ENCODE assay signal across 10 cellular contexts in genomic region chr12:124527861-124528561, GRCh38. TPM values are rescaled to one million over a fixed set of nuclear protein-coding genes. Genes with fewer than 3 reads are reported as not detected.
DNase-seq lines count a peak whose midpoint lies in the region; ATAC-seq and TF ChIP-seq lines count a peak whose summit lies in the region.
"Had no signal": no experiment of that assay in that cellular context is flagged by ENCODE, and none has a peak within 500 bp of the region (broad histone marks: within the 10 kb centered on the region; RNA-seq: fewer than 3 reads in every experiment).

No MANE protein-coding gene starts in this region.

- no peak for TF ChIP-seq RAD21 in SK-N-SH (IDR thresholded peaks at IDR 0.05; ENCODE audit: low read length)

- H3K4me3 Mint-ChIP-seq in mesothelial cell of epicardium, result no peak overlapping the region
- H3K4me3 Mint-ChIP-seq: B cell had no signal

- peak overlapping the region; percentile 61 to 95 (median 87) for H3K4me2 ChIP-seq in BLaER1 treated with 17β-estradiol and CSF1 and Interleukin-3, amounts not matched to agents 10 nM and 100 nM
- H3K4me2 ChIP-seq in SK-N-SH, result no peak overlapping the region

- POLR2A ChIA-PET in SK-N-SH (lab: Yijun Ruan, JAX), result no interaction called here

- no peaks in the 10 kb centered on the region for H3K27me3 ChIP-seq in BLaER1 treated with 17β-estradiol and CSF1 and Interleukin-3, amounts not matched to agents 10 nM and 100 nM
- H3K27me3 ChIP-seq in brain microvascular endothelial cell (replicated peaks) (no peaks in the 10 kb centered on the region), SK-N-SH (ENCODE audit: insufficient read depth) (no peaks in the 10 kb centered on the region)
- H3K27me3 ChIP-seq: stomach had no signal

- DNase-seq in NCI-H1417 (lab: John Stamatoyannopoulos, UW) (peak in 2 of 3 experiments; percentile 82 to 84), brain microvascular endothelial cell (no peak), mesothelial cell of epicardium (ENCODE audit: low spot score in 2 of 2, unreplicated experiment in 2 of 2) (no peak), HPDE6-E6E7 (ENCODE audit: extremely low spot score) (no peak), SK-N-SH (no peak)
- DNase-seq: stomach had no signal

- TF ChIP-seq CTCF in brain microvascular endothelial cell (IDR thresholded peaks at IDR 0.05; ENCODE audit: low read depth, low read length, missing control alignments) (peak; percentile 31), mesothelial cell of epicardium (IDR thresholded peaks at IDR 0.05; ENCODE audit: unreplicated experiment) (no peak), SK-N-SH (IDR thresholded peaks at IDR 0.05) (no peak)

- CTCF ChIA-PET in SK-N-SH (lab: Yijun Ruan, JAX), result no interaction called here

- H3K79me2 ChIP-seq in SK-N-SH (ENCODE audit: insufficient read depth), result peaks cover 73% of the 10 kb centered on the region

- H3K9me3 ChIP-seq in BLaER1 treated with 17β-estradiol and CSF1 and Interleukin-3, amounts not matched to agents 10 nM and 100 nM (replicated peaks in 1 of 11), result no peaks in the 10 kb centered on the region
- H3K9me3 ChIP-seq in SK-N-SH, result no peaks in the 10 kb centered on the region
- H3K9me3 ChIP-seq: stomach had no signal

- H3K9ac ChIP-seq in BLaER1 treated with 17β-estradiol and CSF1 and Interleukin-3, amounts not matched to agents 10 nM and 100 nM, result peak overlapping the region in 9 of 11 experiments; percentile 1 to 75 (median 42); a peak in 15 of 22 replicates
- no peak overlapping the region for H3K9ac ChIP-seq in SK-N-SH

- H3K36me3 ChIP-seq in BLaER1 treated with 17β-estradiol and CSF1 and Interleukin-3, amounts not matched to agents 10 nM and 100 nM, result peaks cover 0 to 43% (median 0%) of the 10 kb centered on the region in 11 experiments; a peak in 8 of 22 replicates
- no peaks in the 10 kb centered on the region for H3K36me3 ChIP-seq in brain microvascular endothelial cell (replicated peaks)
- H3K36me3 ChIP-seq in SK-N-SH (replicated peaks in 1 of 2; ENCODE audit: control insufficient read depth in 1 of 2, insufficient read depth in 2 of 2, low read length in 1 of 2), result no peaks in the 10 kb centered on the region

- H3K9me2 ChIP-seq in SK-N-SH, result no peaks in the 10 kb centered on the region

- ATAC-seq in HG03442 (IDR thresholded peaks at IDR 0.05; ENCODE audit: unreplicated experiment), result no peak
- ATAC-seq in GM21723 (IDR thresholded peaks at IDR 0.05; ENCODE audit: unreplicated experiment), result no peak

- H3F3A ChIP-seq in SK-N-SH (replicated peaks; ENCODE audit: insufficient read depth), result no peaks in the 10 kb centered on the region

- H3K4me1 Mint-ChIP-seq in mesothelial cell of epicardium, result peaks cover 37% of the 10 kb centered on the region

- peaks cover 5% of the 10 kb centered on the region for H3K36me3 Mint-ChIP-seq in mesothelial cell of epicardium

- peaks cover 75 to 98% (median 93%) of the 10 kb centered on the region in 10 experiments for H3K4me1 ChIP-seq in BLaER1 treated with 17β-estradiol and CSF1 and Interleukin-3, amounts not matched to agents 10 nM and 100 nM
- H3K4me1 ChIP-seq in SK-N-SH (ENCODE audit: control insufficient read depth in 1 of 2, insufficient read depth in 2 of 2, low read depth in 1 of 2, low read length in 1 of 2), result peaks cover 7 to 64% of the 10 kb centered on the region in 2 experiments

- no peak overlapping the region for H2AFZ ChIP-seq in SK-N-SH (ENCODE audit: low read depth)

- H3K4me3 ChIP-seq in BLaER1 treated with 17β-estradiol and CSF1 and Interleukin-3, amounts not matched to agents 10 nM and 100 nM, result peak overlapping the region in 2 of 10 experiments; percentile 25 to 27; a peak in 2 of 20 replicates
- H3K4me3 ChIP-seq in brain microvascular endothelial cell (ENCODE audit: low read depth, low read length), result no peak overlapping the region
- no peak overlapping the region for H3K4me3 ChIP-seq in SK-N-SH (ENCODE audit: low read depth in 2 of 2, low read length in 1 of 2)
- H3K4me3 ChIP-seq: stomach had no signal

- in situ Hi-C loops in brain microvascular endothelial cell (cut with HindIII; ENCODE audit: low pct_ligation_motif_present, low sequenced_read_pairs), result no loop called here

- peak overlapping the region in 9 of 11 experiments; percentile 23 to 83 (median 62); a peak in 16 of 22 replicates for H3K27ac ChIP-seq in BLaER1 treated with 17β-estradiol and CSF1 and Interleukin-3, amounts not matched to agents 10 nM and 100 nM
- H3K27ac ChIP-seq in brain microvascular endothelial cell (no peak overlapping the region), SK-N-SH (ENCODE audit: low read depth in 2 of 2, low read length in 1 of 2) (peak overlapping the region in 1 of 2 experiments; percentile 43; a peak in 1 of 4 replicates)

- peaks cover 89 to 100% (median 98%) of the 10 kb centered on the region in 11 experiments for H4K20me1 ChIP-seq in BLaER1 treated with 17β-estradiol and CSF1 and Interleukin-3, amounts not matched to agents 10 nM and 100 nM
- peaks cover 76% of the 10 kb centered on the region for H4K20me1 ChIP-seq in SK-N-SH (ENCODE audit: insufficient read depth)

- no peaks in the 10 kb centered on the region for H3K27me3 Mint-ChIP-seq in mesothelial cell of epicardium (ENCODE audit: low read depth)
- H3K27me3 Mint-ChIP-seq: B cell had no signal

- H3K9me3 Mint-ChIP-seq in mesothelial cell of epicardium, result peaks cover 5% of the 10 kb centered on the region

- no peak for TF ChIP-seq EP300 in SK-N-SH (IDR thresholded peaks at IDR 0.05; ENCODE audit: borderline replicate concordance in 1 of 2, low read depth in 1 of 2, low read length in 1 of 2)

- 88% methylated on average over 18 of the region's 20 CpGs for WGBS in SK-N-SH (ENCODE audit: low lambda C conversion rate)

- H3K27ac Mint-ChIP-seq in mesothelial cell of epicardium, result peak overlapping the region; percentile 19
- H3K27ac Mint-ChIP-seq: B cell had no signal

TF ChIP-seq in SK-N-SH, 30 proteins besides CTCF, POLR2A, EP300 and RAD21:
- TF ChIP-seq NFIC (IDR thresholded peaks at IDR 0.05; ENCODE audit: borderline replicate concordance), result no peak
- TF ChIP-seq GABPA (IDR thresholded peaks at IDR 0.05; ENCODE audit: low read depth), result no peak
- no peak for TF ChIP-seq RCOR1 (IDR thresholded peaks at IDR 0.05; ENCODE audit: low read length)
- TF ChIP-seq MAX (IDR thresholded peaks at IDR 0.05; ENCODE audit: low read depth), result no peak
- no peak for TF ChIP-seq CHD2 (IDR thresholded peaks at IDR 0.05; ENCODE audit: low read length, partially characterized antibody)

RNA-seq across cellular contexts. Expression of gene NCOR2, which starts 39.4 kb away (rescaled TPM):
- total RNA-seq in mesothelial cell of epicardium, result 316 to 336 TPM (median 331 TPM) in 3 replicates
- polyA plus RNA-seq in SK-N-SH (2012; rRNA removed), result 9.1 and 19.0 TPM in 2 replicates
- polyA plus RNA-seq in SK-N-SH (2012; cell fraction: cytosol; rRNA removed), result 14.3 and 16.0 TPM in 2 replicates
- 61.3 and 99.7 TPM in 2 replicates for polyA plus RNA-seq in SK-N-SH (2012; cell fraction: nucleus; rRNA removed)

Comparison
In these comparisons a context has a peak if more than half of its experiments do, and no peak if none do; other contexts are left out.
1. DNase-seq: peak in NCI-H1417 (2 of 3); none in brain microvascular endothelial cell (single experiment), mesothelial cell of epicardium (0 of 2), HPDE6-E6E7 (single experiment) and SK-N-SH (single experiment).